ENCODE assay signal across 18 cellular contexts in genomic region chr7:138876326-138876725, GRCh38.
DNase-seq lines count a peak whose midpoint lies in the region; FAIRE-seq and TF ChIP-seq lines count a peak whose summit lies in the region.
"Had no signal": no experiment of that assay in that cellular context is flagged by ENCODE, and none has a peak within 500 bp of the region (broad histone marks: within the 10 kb centered on the region; RNA-seq: fewer than 3 reads in every experiment).

No MANE protein-coding gene starts in this region.

- H3K4me3 ChIP-seq in keratinocyte (ENCODE audit: control insufficient read depth in 2 of 3, extremely low read depth in 1 of 3, insufficient read depth in 2 of 3, low read depth in 1 of 3, low read length in 3 of 3) (no peak overlapping the region), MG63 (no peak overlapping the region), left ventricle myocardium inferior (no peak overlapping the region)
- H3K4me3 ChIP-seq: lower lobe of right lung, right atrium auricular region, SJSA1, tibial nerve had no signal

- H3K9ac ChIP-seq in keratinocyte (ENCODE audit: control insufficient read depth, extremely low read depth, insufficient read depth, low read length), result no peak overlapping the region

- no peaks in the 10 kb centered on the region for H3K36me3 Mint-ChIP-seq in activated CD4-positive, alpha-beta T cell treated with anti-CD3 and anti-CD28 coated beads, Interleukin-2, amount 10 ng/mL, durations not matched to agents 24 days and 14 days (ENCODE audit: low read depth)
- H3K36me3 Mint-ChIP-seq in activated T-helper 1 cell treated with anti-CD3 and anti-CD28 coated beads, Interleukin-12 subunit alpha, Interleukin-12 subunit beta, Interleukin-2, Interleukin-4 antibody, amounts not matched to agents 30 ng/mL and 10 ng/mL and 1 ng/mL, durations not matched to agents 14 hours and 24 hours and 36 hours (ENCODE audit: low read depth), result no peaks in the 10 kb centered on the region

- TF ChIP-seq CTCF in keratinocyte (optimal IDR thresholded peaks at IDR 0.05 in 1 of 3, IDR thresholded peaks at IDR 0.05 in 1 of 3, conservative IDR thresholded peaks at IDR 0.05 in 1 of 3; ENCODE audit: extremely low read depth in 1 of 3, insufficient read depth in 2 of 3, low read length in 3 of 3) (no peak), left ventricle myocardium inferior (IDR thresholded peaks at IDR 0.05; ENCODE audit: borderline replicate concordance) (no peak)

- no peaks in the 10 kb centered on the region for H3K79me2 ChIP-seq in keratinocyte (ENCODE audit: control insufficient read depth, insufficient read depth, low read length)

- DNase-seq in activated CD4-positive, alpha-beta T cell treated with anti-CD3 and anti-CD28 coated beads, Interleukin-2, amount 10 ng/mL, durations not matched to agents 24 days and 14 days, result no peak
- DNase-seq in activated CD4-positive, alpha-beta T cell treated with anti-CD3 and anti-CD28 coated beads, Interleukin-2, amount 50 U/mL, for 1 hour, result no peak
- DNase-seq in EH (ENCODE audit: low read depth), result peak; percentile 49
- no peak for DNase-seq in activated T-helper 1 cell treated with anti-CD3 and anti-CD28 coated beads, Interleukin-12 subunit alpha, Interleukin-12 subunit beta, Interleukin-2, Interleukin-4 antibody, amounts not matched to agents 30 ng/mL and 10 ng/mL and 1 ng/mL, durations not matched to agents 14 hours and 24 hours and 36 hours (ENCODE audit: low spot score)
- no peak for DNase-seq in keratinocyte (ENCODE audit: low read depth, low spot score)
- DNase-seq in NK-92 treated with Interleukin-12 subunit alpha and Interleukin-12 subunit beta, amount 100 ng/mL, for 24 hours (lab: John Stamatoyannopoulos, UW), result no peak
- no peak for DNase-seq in MG63
- DNase-seq in left ventricle myocardium inferior, result no peak
- DNase-seq: DMS53, lower lobe of right lung, NCI-H2029, NCI-H526 treated with DMSO at 0.1 percent for 48 hours had no signal

- H3K4me1 ChIP-seq in keratinocyte (ENCODE audit: control insufficient read depth, extremely low read depth, insufficient read depth, low read length) (peaks cover 33% of the 10 kb centered on the region), left ventricle myocardium inferior (peaks cover 12% of the 10 kb centered on the region)
- H3K4me1 ChIP-seq: lower lobe of right lung, right atrium auricular region had no signal

- H3K9me3 ChIP-seq in keratinocyte (ENCODE audit: control insufficient read depth, low read depth, low read length), result no peaks in the 10 kb centered on the region
- H3K9me3 ChIP-seq in MG63, result no peaks in the 10 kb centered on the region
- no peaks in the 10 kb centered on the region for H3K9me3 ChIP-seq in left ventricle myocardium inferior (replicated peaks)
- H3K9me3 ChIP-seq: lower lobe of right lung, right atrium auricular region, SJSA1, tibial nerve had no signal

- H2AFZ ChIP-seq in keratinocyte (ENCODE audit: control insufficient read depth, low read length), result no peak overlapping the region

- H3K27ac ChIP-seq in keratinocyte (ENCODE audit: control insufficient read depth, insufficient read depth, low read length) (peak overlapping the region; percentile 57), left ventricle myocardium inferior (replicated peaks) (no peak overlapping the region)
- H3K27ac ChIP-seq: lower lobe of right lung, right atrium auricular region, tibial nerve had no signal

- H3K27ac Mint-ChIP-seq in activated CD4-positive, alpha-beta T cell treated with anti-CD3 and anti-CD28 coated beads, Interleukin-2, amount 10 ng/mL, durations not matched to agents 24 days and 14 days, result peak overlapping the region; percentile 48
- H3K27ac Mint-ChIP-seq in activated T-helper 1 cell treated with anti-CD3 and anti-CD28 coated beads, Interleukin-12 subunit alpha, Interleukin-12 subunit beta, Interleukin-2, Interleukin-4 antibody, amounts not matched to agents 30 ng/mL and 10 ng/mL and 1 ng/mL, durations not matched to agents 14 hours and 24 hours and 36 hours, result no peak overlapping the region
- H3K27ac Mint-ChIP-seq: brain, nephron had no signal

- H3K4me3 Mint-ChIP-seq in activated CD4-positive, alpha-beta T cell treated with anti-CD3 and anti-CD28 coated beads, Interleukin-2, amount 10 ng/mL, durations not matched to agents 24 days and 14 days, result no peak overlapping the region
- peak overlapping the region; percentile 30 for H3K4me3 Mint-ChIP-seq in activated T-helper 1 cell treated with anti-CD3 and anti-CD28 coated beads, Interleukin-12 subunit alpha, Interleukin-12 subunit beta, Interleukin-2, Interleukin-4 antibody, amounts not matched to agents 30 ng/mL and 10 ng/mL and 1 ng/mL, durations not matched to agents 14 hours and 24 hours and 36 hours
- H3K4me3 Mint-ChIP-seq: brain, nephron had no signal

- no peaks in the 10 kb centered on the region for H3K9me1 ChIP-seq in keratinocyte (ENCODE audit: control insufficient read depth, extremely low read depth, insufficient read depth, low read length)

- H3K4me1 Mint-ChIP-seq in activated CD4-positive, alpha-beta T cell treated with anti-CD3 and anti-CD28 coated beads, Interleukin-2, amount 10 ng/mL, durations not matched to agents 24 days and 14 days, result peaks cover 18% of the 10 kb centered on the region
- peaks cover 25% of the 10 kb centered on the region for H3K4me1 Mint-ChIP-seq in activated T-helper 1 cell treated with anti-CD3 and anti-CD28 coated beads, Interleukin-12 subunit alpha, Interleukin-12 subunit beta, Interleukin-2, Interleukin-4 antibody, amounts not matched to agents 30 ng/mL and 10 ng/mL and 1 ng/mL, durations not matched to agents 14 hours and 24 hours and 36 hours (ENCODE audit: low read depth)
- H3K4me1 Mint-ChIP-seq: nephron had no signal

- FAIRE-seq in keratinocyte (lab: Jason Lieb, UNC), result no peak
- FAIRE-seq: GM19239 had no signal

- H4K20me1 ChIP-seq in keratinocyte (ENCODE audit: control insufficient read depth, extremely low read depth, insufficient read depth, low read length), result no peaks in the 10 kb centered on the region

- no peaks in the 10 kb centered on the region for H3K9me3 Mint-ChIP-seq in activated CD4-positive, alpha-beta T cell treated with anti-CD3 and anti-CD28 coated beads, Interleukin-2, amount 10 ng/mL, durations not matched to agents 24 days and 14 days
- no peaks in the 10 kb centered on the region for H3K9me3 Mint-ChIP-seq in activated T-helper 1 cell treated with anti-CD3 and anti-CD28 coated beads, Interleukin-12 subunit alpha, Interleukin-12 subunit beta, Interleukin-2, Interleukin-4 antibody, amounts not matched to agents 30 ng/mL and 10 ng/mL and 1 ng/mL, durations not matched to agents 14 hours and 24 hours and 36 hours
- H3K9me3 Mint-ChIP-seq: brain, nephron had no signal

- dilution Hi-C loops in keratinocyte (cut with MboI; ENCODE audit: extremely low pct_ligation_motif_present, low sequenced_read_pairs), result no loop called here

- no peaks in the 10 kb centered on the region for H3K36me3 ChIP-seq in keratinocyte (ENCODE audit: control insufficient read depth in 2 of 2, extremely low read depth in 1 of 2, insufficient read depth in 2 of 2, low read length in 2 of 2)
- H3K36me3 ChIP-seq in MG63, result no peaks in the 10 kb centered on the region
- H3K36me3 ChIP-seq in left ventricle myocardium inferior, result peaks cover 3% of the 10 kb centered on the region
- H3K36me3 ChIP-seq: right atrium auricular region, SJSA1 had no signal

- H3K27me3 Mint-ChIP-seq in activated CD4-positive, alpha-beta T cell treated with anti-CD3 and anti-CD28 coated beads, Interleukin-2, amount 10 ng/mL, durations not matched to agents 24 days and 14 days, result peaks cover 7% of the 10 kb centered on the region
- H3K27me3 Mint-ChIP-seq in activated T-helper 1 cell treated with anti-CD3 and anti-CD28 coated beads, Interleukin-12 subunit alpha, Interleukin-12 subunit beta, Interleukin-2, Interleukin-4 antibody, amounts not matched to agents 30 ng/mL and 10 ng/mL and 1 ng/mL, durations not matched to agents 14 hours and 24 hours and 36 hours (ENCODE audit: insufficient read depth), result no peaks in the 10 kb centered on the region
- H3K27me3 Mint-ChIP-seq: brain had no signal

- H3K27me3 ChIP-seq in keratinocyte (ENCODE audit: control insufficient read depth, extremely low read depth, insufficient read depth, low read length) (no peaks in the 10 kb centered on the region), MG63 (no peaks in the 10 kb centered on the region), left ventricle myocardium inferior (ENCODE audit: low read depth) (no peaks in the 10 kb centered on the region)
- H3K27me3 ChIP-seq: right atrium auricular region, SJSA1, tibial nerve had no signal

- peak overlapping the region; percentile 35 for H3K4me2 ChIP-seq in keratinocyte (ENCODE audit: control insufficient read depth, extremely low read depth, insufficient read depth, low read depth, low read length)

- intact Hi-C loops in activated CD4-positive, alpha-beta T cell treated with anti-CD3 and anti-CD28 coated beads, Interleukin-2, amount 10 ng/mL, durations not matched to agents 24 days and 14 days (cut with micrococcal nuclease), result loop anchor here (1.0 to 10.0 kb wide), 3 partner anchors 27 to 872 kb away; partner anchors contain the start of gene CREB3L2
- intact Hi-C loops in activated T-helper 1 cell treated with anti-CD3 and anti-CD28 coated beads, Interleukin-12 subunit alpha, Interleukin-12 subunit beta, Interleukin-2, Interleukin-4 antibody, amounts not matched to agents 30 ng/mL and 10 ng/mL and 1 ng/mL, durations not matched to agents 14 hours and 24 hours and 36 hours (cut with micrococcal nuclease), result loop anchor here (1.0 to 5.0 kb wide), 5 partner anchors 10 to 874 kb away; partner anchors contain the start of genes CREB3L2 and TRIM24
- intact Hi-C loops in left ventricle myocardium inferior (cut with micrococcal nuclease), result no loop called here
